ENCODE assay signal across 8 cellular contexts in genomic region chr7:117673839-117674238, GRCh38.
DNase-seq lines count a peak whose midpoint lies in the region; ATAC-seq, FAIRE-seq and TF ChIP-seq lines count a peak whose summit lies in the region.
"Had no signal": no experiment of that assay in that cellular context is flagged by ENCODE, and none has a peak within 500 bp of the region (broad histone marks: within the 10 kb centered on the region; RNA-seq: fewer than 3 reads in every experiment).

No MANE protein-coding gene starts in this region.

- H3K4me2 ChIP-seq in KMS-11 (no peak overlapping the region; the same call in 1 of the 2 replicates), HepG2 (ENCODE audit: low read depth, low read length) (no peak overlapping the region)

- H3K4me1 ChIP-seq in KMS-11 (ENCODE audit: low read depth, poor library complexity, severe bottlenecking) (no peaks in the 10 kb centered on the region), HepG2 (ENCODE audit: insufficient read depth, low read length) (no peaks in the 10 kb centered on the region)

- BruUV-seq in HepG2 (replicated peaks; lab: Mats Ljungman, UMichigan): no TSS peak

- TF ChIP-seq CTCF in KMS-11 (conservative IDR thresholded peaks at IDR 0.05; ENCODE audit: low read depth, low read length): peak; percentile 60
- TF ChIP-seq CTCF in HepG2 (CRISPR knock-in tag; IDR thresholded peaks at IDR 0.05): peak; percentile 21; the same call in 1 of the 2 replicates

- H3K36me3 ChIP-seq in KMS-11 (ENCODE audit: insufficient read depth) (no peaks in the 10 kb centered on the region), HepG2 (replicated peaks in 1 of 2; ENCODE audit: control insufficient read depth in 1 of 2, insufficient read depth in 2 of 2, low read length in 2 of 2) (no peaks in the 10 kb centered on the region)

- H2AFZ ChIP-seq in KMS-11 (ENCODE audit: low read depth): no peak overlapping the region
- H2AFZ ChIP-seq in HepG2 (ENCODE audit: low read length): no peak overlapping the region

- H3K27ac ChIP-seq in KMS-11: no peak overlapping the region
- no peak overlapping the region for H3K27ac ChIP-seq in HepG2 (ENCODE audit: extremely low read length, insufficient read depth, low read length)

- no peak for TF ChIP-seq RAD21 in HepG2 (CRISPR knock-in tag; IDR thresholded peaks at IDR 0.05)

- TF ChIP-seq EP300 in HepG2 (IDR thresholded peaks at IDR 0.05; ENCODE audit: low read depth in 2 of 2, low read length in 2 of 2) (no peak), HepG2 (CRISPR knock-in tag; IDR thresholded peaks at IDR 0.05; ENCODE audit: borderline replicate concordance) (no peak)

- peak; percentile 74 for ATAC-seq in GM18861 (IDR thresholded peaks at IDR 0.05; ENCODE audit: unreplicated experiment)
- peak; percentile 66; the same call in 1 of the 3 replicates for ATAC-seq in HepG2
- ATAC-seq in HG03457 (IDR thresholded peaks at IDR 0.05; ENCODE audit: unreplicated experiment): no peak
- no peak for ATAC-seq in HG02973 (IDR thresholded peaks at IDR 0.05; ENCODE audit: unreplicated experiment)

- H3K4me3 ChIP-seq in KMS-11 (IDR thresholded peaks at IDR 0.05; ENCODE audit: insufficient read depth, low read depth, low read length) (no peak overlapping the region), HepG2 (replicated peaks in 1 of 3; ENCODE audit: insufficient read depth in 1 of 3, low read depth in 2 of 3, low read length in 3 of 3) (no peak overlapping the region)

- TF ChIP-seq POLR2A in HepG2 (IDR thresholded peaks at IDR 0.05; ENCODE audit: insufficient read depth in 1 of 2, low read depth in 2 of 2, low read length in 2 of 2): no peak

- H3K79me2 ChIP-seq in KMS-11 (ENCODE audit: insufficient read depth, low read depth) (no peaks in the 10 kb centered on the region), HepG2 (ENCODE audit: insufficient read depth, low read length) (no peaks in the 10 kb centered on the region)

- in situ Hi-C loops in HepG2 (cut with HindIII; ENCODE audit: extremely low pct_ligation_motif_present, low pct_unique_long_range_greater_than_20kb): no loop called here

- CTCF ChIA-PET in HepG2 (lab: Yijun Ruan, JAX; ENCODE audit: low intra/inter-chr PET ratio, low total read pairs): no interaction called here

- H4K20me1 ChIP-seq in KMS-11 (ENCODE audit: insufficient read depth): no peaks in the 10 kb centered on the region
- H4K20me1 ChIP-seq in HepG2 (ENCODE audit: insufficient read depth, low read length): no peaks in the 10 kb centered on the region

- H3K27me3 ChIP-seq in KMS-11 (ENCODE audit: insufficient read depth, low read depth): no peaks in the 10 kb centered on the region
- peaks cover 0 to 6% of the 10 kb centered on the region in 2 experiments; a peak in 1 of 5 replicates for H3K27me3 ChIP-seq in HepG2 (ENCODE audit: control insufficient read depth in 1 of 2, insufficient read depth in 2 of 2, low read length in 2 of 2)

- no peaks in the 10 kb centered on the region for H3K9me3 ChIP-seq in HepG2 (ENCODE audit: low read length)

- H3K9ac ChIP-seq in KMS-11 (no peak overlapping the region), HepG2 (ENCODE audit: insufficient read depth, low read depth, low read length) (no peak overlapping the region)

- intact Hi-C loops in HepG2 (cut with micrococcal nuclease; ENCODE audit: unreplicated experiment): loop anchor here (1.0 kb wide), 1 partner anchor 215 kb away; no protein-coding TSS in a partner anchor

- DNase-seq in astrocyte of the hippocampus (ENCODE audit: low read depth, low spot score) (peak; percentile 45), HepG2 (ENCODE audit: low spot score) (peak; percentile 7), HPDE6-E6E7 (ENCODE audit: extremely low spot score) (no peak)
- DNase-seq: activated B cell treated with CpG ODN at 0.5 μM for 24 hours had no signal

- POLR2A ChIA-PET in HepG2 (lab: Yijun Ruan, JAX): no interaction called here

- peak; percentile 60 for FAIRE-seq in HepG2 (lab: Jason Lieb, UNC)

TF ChIP-seq in HepG2, 621 proteins besides CTCF, POLR2A, EP300 and RAD21:
- TF ChIP-seq THAP8 (CRISPR knock-in tag; IDR thresholded peaks at IDR 0.05; ENCODE audit: borderline replicate concordance): no peak
- no peak for TF ChIP-seq ZBTB44 (CRISPR knock-in tag; IDR thresholded peaks at IDR 0.05)
- TF ChIP-seq ASH2L (IDR thresholded peaks at IDR 0.05; ENCODE audit: insufficient read length, low read depth, low read length): no peak
- TF ChIP-seq SMC3 (IDR thresholded peaks at IDR 0.05; ENCODE audit: low read length): 0 out of 2 replicates have a peak, but pooled peaks have one; percentile 12
- TF ChIP-seq RFXAP (CRISPR knock-in tag; IDR thresholded peaks at IDR 0.05; ENCODE audit: borderline replicate concordance): no peak
- peak; percentile 26; the same call in 1 of the 2 replicates for TF ChIP-seq STAG1 (CRISPR knock-in tag; IDR thresholded peaks at IDR 0.05)

Comparison
In these comparisons a context has a peak if more than half of its experiments do, and no peak if none do; other contexts are left out.
1. ATAC-seq: peak in GM18861 (single experiment) and HepG2 (single experiment); none in HG03457 (single experiment) and HG02973 (single experiment).